ENCODE assay signal across 1 cellular context in the genomic region with DNA sequence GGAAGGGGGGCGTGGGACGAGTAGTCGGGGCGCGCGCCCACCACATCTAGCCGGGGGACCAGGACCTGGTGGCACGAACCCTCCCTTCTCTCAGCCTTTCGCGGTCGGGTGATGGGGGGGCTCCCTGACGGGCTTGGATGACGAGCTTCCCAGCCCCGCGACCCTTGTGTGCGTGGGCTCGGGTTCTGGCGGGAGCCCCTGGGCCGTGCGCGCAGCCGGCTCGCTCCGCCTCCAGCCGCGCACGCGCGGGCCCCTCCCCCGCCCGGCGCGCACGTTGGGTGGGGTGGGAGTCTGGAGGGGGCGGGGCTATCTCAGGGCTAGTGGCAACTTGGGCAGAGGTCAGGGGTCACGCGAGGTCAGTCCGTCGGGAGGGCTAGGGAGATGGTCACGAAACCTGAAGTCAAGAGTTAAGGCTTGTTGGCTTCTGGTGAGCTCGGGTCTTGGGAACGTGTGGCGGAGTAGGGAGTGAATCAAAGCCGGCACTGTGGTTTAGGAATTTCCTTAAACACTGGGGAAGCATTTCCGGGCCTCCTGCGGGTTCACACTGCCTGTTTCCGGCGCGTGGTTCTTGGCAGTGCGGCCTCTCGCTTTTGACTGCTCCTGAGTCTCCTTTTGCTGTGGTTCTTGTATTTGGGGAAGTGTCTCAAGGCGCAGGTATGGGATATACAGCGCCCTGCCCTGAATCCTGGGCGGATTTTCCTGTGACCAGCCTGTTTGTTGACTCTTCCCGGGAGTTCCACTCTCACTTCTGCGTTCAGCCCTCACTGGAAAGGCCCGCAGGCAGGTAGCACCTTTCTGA.
TF ChIP-seq lines count a peak whose summit lies in the region.

Gene SRCAP (plus strand): TSS at position 356 of the 799 bp plus-strand sequence. CDS start 1,654 bp downstream, outside the sequence.

TF ChIP-seq in GM12878, 131 proteins besides CTCF, POLR2A, EP300 and RAD21 (continued from another document and continues in another):
- peak; percentile 83 for TF ChIP-seq GABPA (IDR thresholded peaks at IDR 0.05; ENCODE audit: low read depth)
- peak; percentile 88 for TF ChIP-seq NR2C2 (IDR thresholded peaks at IDR 0.05; ENCODE audit: borderline replicate concordance, control insufficient read depth, insufficient read length, low read depth)
- 0 out of 2 replicates have a peak, but pooled peaks have one; percentile 57 for TF ChIP-seq NBN (IDR thresholded peaks at IDR 0.05)
- TF ChIP-seq NFYA (IDR thresholded peaks at IDR 0.05; ENCODE audit: borderline replicate concordance, low read depth, low read length) = no peak
- no peak for TF ChIP-seq SUZ12 (IDR thresholded peaks at IDR 0.05; ENCODE audit: unreplicated experiment)
- no peak for TF ChIP-seq TCF12 (IDR thresholded peaks at IDR 0.05; ENCODE audit: low read depth, low read length)
- TF ChIP-seq MYC (IDR thresholded peaks at IDR 0.05; ENCODE audit: insufficient read depth, insufficient read length, insufficient replicate concordance, low read length, severe bottlenecking) = no peak
- TF ChIP-seq HDAC6 (IDR thresholded peaks at IDR 0.05; ENCODE audit: unreplicated experiment) = peak; percentile 45
- peak; percentile 5 to 66; a peak in 2 of 4 replicates for TF ChIP-seq BHLHE40 (IDR thresholded peaks at IDR 0.05; ENCODE audit: borderline replicate concordance in 1 of 2, low read depth in 2 of 2, low read length in 1 of 2)
- TF ChIP-seq, protein P1, sequence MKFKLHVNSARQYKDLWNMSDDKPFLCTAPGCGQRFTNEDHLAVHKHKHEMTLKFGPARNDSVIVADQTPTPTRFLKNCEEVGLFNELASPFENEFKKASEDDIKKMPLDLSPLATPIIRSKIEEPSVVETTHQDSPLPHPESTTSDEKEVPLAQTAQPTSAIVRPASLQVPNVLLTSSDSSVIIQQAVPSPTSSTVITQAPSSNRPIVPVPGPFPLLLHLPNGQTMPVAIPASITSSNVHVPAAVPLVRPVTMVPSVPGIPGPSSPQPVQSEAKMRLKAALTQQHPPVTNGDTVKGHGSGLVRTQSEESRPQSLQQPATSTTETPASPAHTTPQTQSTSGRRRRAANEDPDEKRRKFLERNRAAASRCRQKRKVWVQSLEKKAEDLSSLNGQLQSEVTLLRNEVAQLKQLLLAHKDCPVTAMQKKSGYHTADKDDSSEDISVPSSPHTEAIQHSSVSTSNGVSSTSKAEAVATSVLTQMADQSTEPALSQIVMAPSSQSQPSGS (IDR thresholded peaks at IDR 0.05; ENCODE audit: low read length) = no peak
- TF ChIP-seq POLR2AphosphoS5 (IDR thresholded peaks at IDR 0.05; ENCODE audit: low read length) = peak; percentile 21; the same call in 1 of the 2 replicates
- TF ChIP-seq, protein P2, sequence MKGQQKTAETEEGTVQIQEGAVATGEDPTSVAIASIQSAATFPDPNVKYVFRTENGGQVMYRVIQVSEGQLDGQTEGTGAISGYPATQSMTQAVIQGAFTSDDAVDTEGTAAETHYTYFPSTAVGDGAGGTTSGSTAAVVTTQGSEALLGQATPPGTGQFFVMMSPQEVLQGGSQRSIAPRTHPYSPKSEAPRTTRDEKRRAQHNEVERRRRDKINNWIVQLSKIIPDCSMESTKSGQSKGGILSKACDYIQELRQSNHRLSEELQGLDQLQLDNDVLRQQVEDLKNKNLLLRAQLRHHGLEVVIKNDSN (IDR thresholded peaks at IDR 0.05; ENCODE audit: borderline replicate concordance, extremely low read length, insufficient read depth, low read depth, low read length) = no peak
- TF ChIP-seq RAD51 (IDR thresholded peaks at IDR 0.05) = no peak
- TF ChIP-seq SIN3A (IDR thresholded peaks at IDR 0.05; ENCODE audit: low read depth, low read length) = no peak
- TF ChIP-seq CREB1 (IDR thresholded peaks at IDR 0.05; ENCODE audit: low read depth) = no peak
- TF ChIP-seq STAT1 (conservative IDR thresholded peaks at IDR 0.05) = no peak
- TF ChIP-seq, protein P3, sequence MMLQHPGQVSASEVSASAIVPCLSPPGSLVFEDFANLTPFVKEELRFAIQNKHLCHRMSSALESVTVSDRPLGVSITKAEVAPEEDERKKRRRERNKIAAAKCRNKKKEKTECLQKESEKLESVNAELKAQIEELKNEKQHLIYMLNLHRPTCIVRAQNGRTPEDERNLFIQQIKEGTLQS (IDR thresholded peaks at IDR 0.05; ENCODE audit: borderline replicate concordance, extremely low read depth, low read depth, low read length) = no peak
- TF ChIP-seq IRF5 (IDR thresholded peaks at IDR 0.05; ENCODE audit: borderline replicate concordance) = no peak
- no peak for TF ChIP-seq EED (IDR thresholded peaks at IDR 0.05; ENCODE audit: low read depth)
- TF ChIP-seq SKIL (IDR thresholded peaks at IDR 0.05; ENCODE audit: low read depth, poor library complexity, severe bottlenecking) = peak; percentile 52
- TF ChIP-seq TCF7 (IDR thresholded peaks at IDR 0.05; ENCODE audit: borderline replicate concordance) = no peak
- TF ChIP-seq CUX1 (IDR thresholded peaks at IDR 0.05; ENCODE audit: insufficient replicate concordance, low read depth, low read length) = no peak
- TF ChIP-seq EGR1 (IDR thresholded peaks at IDR 0.05; ENCODE audit: borderline replicate concordance in 1 of 2, low read depth in 2 of 2, low read length in 2 of 2) = peak in 1 of 2 experiments; percentile 78; a peak in 2 of 3 replicates
- no peak for TF ChIP-seq IRF4 (IDR thresholded peaks at IDR 0.05; ENCODE audit: low read depth, low read length)
- no peak for TF ChIP-seq SMAD1 (IDR thresholded peaks at IDR 0.05; ENCODE audit: low read depth, partially characterized antibody)
- TF ChIP-seq BACH1 (IDR thresholded peaks at IDR 0.05; ENCODE audit: borderline replicate concordance) = peak; percentile 79; the same call in 1 of the 2 replicates
- no peak for TF ChIP-seq YBX1 (IDR thresholded peaks at IDR 0.05)
- 0 out of 2 replicates have a peak, but pooled peaks have one; percentile 61 for TF ChIP-seq NKRF (conservative IDR thresholded peaks at IDR 0.05)
- TF ChIP-seq TAF1 (IDR thresholded peaks at IDR 0.05; ENCODE audit: borderline replicate concordance, low read depth, low read length) = no peak; the same call in 1 of the 2 replicates
- TF ChIP-seq YY1 (IDR thresholded peaks at IDR 0.05; ENCODE audit: low read depth, low read length) = no peak
- no peak; the same call in 1 of the 2 replicates for TF ChIP-seq BCLAF1 (IDR thresholded peaks at IDR 0.05)
- TF ChIP-seq SREBF1 (IDR thresholded peaks at IDR 0.05; ENCODE audit: low read length) = 0 out of 2 replicates have a peak, but pooled peaks have one; percentile 25
- TF ChIP-seq CHD1 (IDR thresholded peaks at IDR 0.05; ENCODE audit: low read depth, low read length) = no peak
- no peak for TF ChIP-seq E2F4 (IDR thresholded peaks at IDR 0.05; ENCODE audit: low read depth, low read length)
- TF ChIP-seq SPI1 (IDR thresholded peaks at IDR 0.05; ENCODE audit: borderline replicate concordance, insufficient read depth, low read depth, low read length) = peak; percentile 61; the same call in 1 of the 2 replicates
- TF ChIP-seq CBFB (IDR thresholded peaks at IDR 0.05; ENCODE audit: low read depth) = no peak
- TF ChIP-seq CHD2 (IDR thresholded peaks at IDR 0.05; ENCODE audit: borderline replicate concordance, low read depth, low read length) = peak; percentile 68
- TF ChIP-seq RELA (IDR thresholded peaks at IDR 0.05; ENCODE audit: borderline replicate concordance, partially characterized antibody) = peak; percentile 46
- no peak for TF ChIP-seq HDGF (IDR thresholded peaks at IDR 0.05)
- peak; percentile 70 to 75 for TF ChIP-seq IKZF2 (IDR thresholded peaks at IDR 0.05)
- TF ChIP-seq ZSCAN29 (IDR thresholded peaks at IDR 0.05) = no peak
